4 cellular contexts compared by ENCODE assay signal in genomic region chr9:70322096-70322495, GRCh38.
TF ChIP-seq lines count a peak whose summit lies in the region.

No MANE protein-coding gene starts in this region.

TF ChIP-seq in A549, 52 proteins besides CTCF, POLR2A, EP300 and RAD21:
- TF ChIP-seq CEBPB (IDR thresholded peaks at IDR 0.05): peak; percentile 93 to 94
- TF ChIP-seq PBX3 (IDR thresholded peaks at IDR 0.05): no peak
- TF ChIP-seq MAZ (IDR thresholded peaks at IDR 0.05; ENCODE audit: borderline replicate concordance, low read depth, low read length): no peak
- TF ChIP-seq TP53 (CRISPR knock-in tag; IDR thresholded peaks at IDR 0.05): no peak

TF ChIP-seq in HCT116, 20 proteins besides CTCF, POLR2A, EP300 and RAD21:
- TF ChIP-seq CEBPB (IDR thresholded peaks at IDR 0.05; ENCODE audit: low read depth): peak; percentile 46; the same call in 1 of the 2 replicates
- TF ChIP-seq EZH2phosphoT487 (IDR thresholded peaks at IDR 0.05; ENCODE audit: borderline replicate concordance): no peak
- TF ChIP-seq ZNF274 (IDR thresholded peaks at IDR 0.05; ENCODE audit: low read depth, low read length): no peak

TF ChIP-seq in WTC11, 78 proteins besides CTCF, POLR2A, EP300 and RAD21:
- no peak for TF ChIP-seq ZNF423 (CRISPR knock-in tag; IDR thresholded peaks at IDR 0.05)
- TF ChIP-seq CREB1 (CRISPR knock-in tag; IDR thresholded peaks at IDR 0.05): no peak
- no peak for TF ChIP-seq TEAD1 (CRISPR knock-in tag; IDR thresholded peaks at IDR 0.05)
- no peak for TF ChIP-seq ZNF512 (CRISPR knock-in tag; IDR thresholded peaks at IDR 0.05; ENCODE audit: borderline replicate concordance)
- no peak for TF ChIP-seq PRDM15 (CRISPR knock-in tag; IDR thresholded peaks at IDR 0.05)
- no peak for TF ChIP-seq SP1 (CRISPR knock-in tag; conservative IDR thresholded peaks at IDR 0.05)
- TF ChIP-seq FOXK1 (CRISPR knock-in tag; IDR thresholded peaks at IDR 0.05): no peak
- no peak for TF ChIP-seq TEAD4 (CRISPR knock-in tag; IDR thresholded peaks at IDR 0.05)

TF ChIP-seq in H1, 55 proteins besides CTCF, POLR2A, EP300 and RAD21:
- TF ChIP-seq BRCA1 (IDR thresholded peaks at IDR 0.05; ENCODE audit: low read depth, low read length): no peak
- TF ChIP-seq TBP (IDR thresholded peaks at IDR 0.05; ENCODE audit: low read depth, low read length): no peak
- no peak for TF ChIP-seq SP1 (IDR thresholded peaks at IDR 0.05; ENCODE audit: low read depth, low read length)
- peak; percentile 96 for TF ChIP-seq CEBPB (IDR thresholded peaks at IDR 0.05; ENCODE audit: low read depth, low read length)
